ENCODE assay signal across 8 cellular contexts in the genomic region with DNA sequence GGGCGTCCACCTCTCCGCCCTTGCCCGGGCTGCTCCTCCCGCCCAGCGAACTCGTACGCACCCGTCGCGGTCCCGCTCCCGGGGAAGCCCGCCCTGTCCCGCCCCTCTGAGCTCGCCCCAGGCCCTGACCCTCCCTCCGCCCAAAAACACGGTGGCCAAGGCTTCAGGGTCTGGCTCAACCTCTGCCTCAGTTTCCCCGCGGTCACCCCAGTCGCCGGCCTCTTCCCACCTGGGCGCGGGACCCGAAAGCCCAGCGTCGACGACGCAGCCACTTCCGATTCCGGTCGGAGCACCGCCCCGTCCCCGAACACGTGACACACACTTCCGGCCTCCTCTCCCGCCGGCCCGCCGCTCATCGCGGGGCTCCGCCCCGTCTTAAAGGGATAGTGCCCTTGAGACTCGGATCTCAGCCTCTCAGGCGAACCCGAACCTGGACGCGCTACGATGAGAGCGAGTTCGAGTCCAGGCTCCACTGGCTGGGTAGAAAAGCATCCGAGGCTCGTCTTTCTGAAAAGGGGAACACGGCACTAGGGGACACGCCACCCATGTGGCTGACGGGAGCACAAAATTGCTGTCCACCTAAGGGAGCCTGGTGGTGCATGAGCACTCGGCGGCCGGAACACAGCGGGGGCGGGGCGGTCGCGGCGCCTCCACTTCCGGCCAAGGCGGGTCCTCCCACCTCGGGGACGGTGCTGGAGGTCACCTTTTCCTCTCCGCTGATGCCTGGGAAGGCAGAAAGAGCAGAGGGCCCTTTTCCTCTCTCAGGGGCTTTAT. TPM values are rescaled to one million over a fixed set of nuclear protein-coding genes. Genes with fewer than 3 reads are reported as not detected.
DNase-seq lines count a peak whose midpoint lies in the region; ATAC-seq and TF ChIP-seq lines count a peak whose summit lies in the region.

A gene (minus strand): TSS at position 282 of the 774 bp plus-strand sequence. CDS start 312 bp downstream, outside the sequence.

- CTCF ChIA-PET in activated CD4-positive, alpha-beta T cell treated with anti-CD3 and anti-CD28 coated beads, Interleukin-2, amount 10 ng/mL, durations not matched to agents 7 days and 5 days (lab: Charles Lee): no interaction called here

- TF ChIP-seq CTCF in BE2C (IDR thresholded peaks at IDR 0.05; ENCODE audit: low read depth, low read length): no peak

- H3K4me1 Mint-ChIP-seq in activated CD4-positive, alpha-beta T cell treated with anti-CD3 and anti-CD28 coated beads, Interleukin-2, amount 10 ng/mL, durations not matched to agents 7 days and 5 days: peaks cover 22% of the 10 kb centered on the region

- H3K9me3 Mint-ChIP-seq in activated CD4-positive, alpha-beta T cell treated with anti-CD3 and anti-CD28 coated beads, Interleukin-2, amount 10 ng/mL, durations not matched to agents 7 days and 5 days: no peaks in the 10 kb centered on the region

- H3K4me1 ChIP-seq in BE2C: peaks cover 3% of the 10 kb centered on the region

- ATAC-seq in HG03460 (IDR thresholded peaks at IDR 0.05; ENCODE audit: unreplicated experiment): peak; percentile 83
- ATAC-seq in left lobe of liver: peak; percentile 97

- H3K36me3 ChIP-seq in BE2C: 0 out of 2 replicates have a peak, but pooled peaks cover 2% of the 10 kb centered on the region

- H3K4me3 ChIP-seq in BE2C (ENCODE audit: low read depth, low read length): peak within 1 kb of the TSS; percentile 77

- POLR2A ChIA-PET in activated CD4-positive, alpha-beta T cell treated with anti-CD3 and anti-CD28 coated beads, Interleukin-2, amount 10 ng/mL, durations not matched to agents 7 days and 5 days (lab: Charles Lee): interaction anchor here (0.6 kb wide), 1 partner anchor 35 kb away, joined by 5 read pairs; no protein-coding TSS in a partner anchor

- peaks cover 3% of the 10 kb centered on the region for H3K36me3 Mint-ChIP-seq in activated CD4-positive, alpha-beta T cell treated with anti-CD3 and anti-CD28 coated beads, Interleukin-2, amount 10 ng/mL, durations not matched to agents 7 days and 5 days (ENCODE audit: low read depth)

- no peaks in the 10 kb centered on the region for H3K9me3 ChIP-seq in BE2C

- peak within 1 kb of the TSS; percentile 97 for H3K27ac Mint-ChIP-seq in activated CD4-positive, alpha-beta T cell treated with anti-CD3 and anti-CD28 coated beads, Interleukin-2, amount 10 ng/mL, durations not matched to agents 7 days and 5 days

- H3K27me3 Mint-ChIP-seq in activated CD4-positive, alpha-beta T cell treated with anti-CD3 and anti-CD28 coated beads, Interleukin-2, amount 10 ng/mL, durations not matched to agents 7 days and 5 days: no peaks in the 10 kb centered on the region

- DNase-seq in BE2C: peak; percentile 96
- peak; percentile 99 for DNase-seq in GM19240 (ENCODE audit: insufficient read length, low spot score)
- DNase-seq in NCI-H748 (lab: John Stamatoyannopoulos, UW; ENCODE audit: unreplicated experiment): peak; percentile 91
- peak; percentile 95 for DNase-seq in activated CD4-positive, alpha-beta T cell treated with anti-CD3 and anti-CD28 coated beads, Interleukin-2, amount 10 ng/mL, durations not matched to agents 7 days and 5 days
- peak; percentile 90 for DNase-seq in dedifferentiated amniotic fluid mesenchymal stem cell (ENCODE audit: extremely low spot score)
- peak; percentile 95 for DNase-seq in left lobe of liver (ENCODE audit: low spot score)
- DNase-seq in stimulated activated CD4-positive, alpha-beta T cell treated with anti-CD3 and anti-CD28 coated beads, Interleukin-2, amount 100 ng/mL, for 24 hours: peak; percentile 94

- H3K27me3 ChIP-seq in BE2C: no peaks in the 10 kb centered on the region

- peak within 1 kb of the TSS; percentile 99 for H3K4me3 Mint-ChIP-seq in activated CD4-positive, alpha-beta T cell treated with anti-CD3 and anti-CD28 coated beads, Interleukin-2, amount 10 ng/mL, durations not matched to agents 7 days and 5 days

RNA-seq across cellular contexts. Expression of the gene that starts here (rescaled TPM):
- polyA plus RNA-seq in BE2C (2012; ENCODE audit: insufficient read depth, insufficient read length, low read depth): 162 TPM
- 10 to 100 TPM; 33.2 to 40.7 TPM for total RNA-seq in activated CD4-positive, alpha-beta T cell treated with anti-CD3 and anti-CD28 coated beads, Interleukin-2, amount 10 ng/mL, durations not matched to agents 7 days and 5 days
- total RNA-seq in left lobe of liver: 19.2 TPM

Comparison
In these comparisons a context has a peak if more than half of its experiments do, and no peak if none do; other contexts are left out.
1. Peak in every context shown above with its lines: DNase-seq, ATAC-seq and H3K4me3 ChIP-seq.